11 cellular contexts compared by ENCODE assay signal in the genomic region with DNA sequence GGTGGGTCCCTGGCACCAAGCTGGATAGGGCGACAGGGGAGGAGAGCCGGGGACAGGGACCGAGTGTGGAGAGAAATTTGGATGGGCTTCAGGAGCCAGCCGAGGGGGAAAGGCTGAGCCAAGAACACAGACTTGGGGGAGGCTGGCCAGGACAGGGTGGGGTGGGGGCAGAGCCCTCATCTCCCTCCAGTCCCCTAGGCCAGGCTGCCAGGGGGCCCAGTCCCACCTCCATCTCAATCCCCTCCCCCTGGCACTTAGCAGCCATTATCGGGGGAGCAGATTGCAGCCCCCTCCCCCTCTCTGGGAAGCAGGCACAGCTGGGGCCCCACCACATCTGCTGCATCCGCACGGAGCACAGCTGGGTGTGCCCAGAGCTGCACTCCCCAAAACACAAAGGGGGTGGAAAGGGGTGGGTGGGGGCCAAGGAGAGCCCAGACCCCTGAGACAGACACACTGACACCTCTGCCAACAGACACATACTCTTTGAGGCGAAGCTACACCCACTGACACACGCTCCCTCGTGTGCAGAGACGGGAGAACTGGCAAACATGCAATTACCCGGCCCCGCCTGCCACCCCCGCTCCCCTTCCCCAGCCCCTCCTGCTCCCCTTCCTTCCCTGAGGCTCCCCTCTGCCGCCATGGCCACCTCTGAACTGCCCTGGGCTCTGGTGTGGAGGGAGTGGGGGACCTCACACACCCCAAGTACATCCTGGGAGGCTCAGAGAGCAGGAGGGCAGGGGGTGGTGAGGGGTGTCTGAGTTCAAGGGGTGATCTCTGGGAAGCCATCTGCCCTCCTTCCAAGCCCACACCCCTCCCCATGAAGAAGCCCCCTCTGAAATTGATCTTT. TPM values are rescaled to one million over a fixed set of nuclear protein-coding genes. Genes with fewer than 3 reads are reported as not detected.
DNase-seq lines count a peak whose midpoint lies in the region; ATAC-seq and TF ChIP-seq lines count a peak whose summit lies in the region.
"Had no signal": no experiment of that assay in that cellular context is flagged by ENCODE, and none has a peak within 500 bp of the region (broad histone marks: within the 10 kb centered on the region; RNA-seq: fewer than 3 reads in every experiment).

No MANE protein-coding gene starts in this region.

- peaks cover 38% of the 10 kb centered on the region for H3K27me3 ChIP-seq in IMR-90 (ENCODE audit: control insufficient read depth, insufficient read depth, low read length)
- H3K27me3 ChIP-seq in foreskin keratinocyte: peaks cover 47% of the 10 kb centered on the region

- CTCF ChIA-PET in IMR-90 (lab: Yijun Ruan, JAX): interaction anchor here (1.0 to 2.0 kb wide), 8 partner anchors 10 to 106 kb away, joined by 3 to 28 read pairs (median 6); partner anchors contain the start of gene GMPPA

- no peak overlapping the region for H4K8ac ChIP-seq in IMR-90 (ENCODE audit: low read depth in 2 of 2, low read length in 2 of 2)

- peaks cover 5% of the 10 kb centered on the region; the same call in 1 of the 2 replicates for H3K4me1 ChIP-seq in IMR-90 (ENCODE audit: control insufficient read depth, insufficient read depth, low read length)
- H3K4me1 ChIP-seq in foreskin keratinocyte: no peaks in the 10 kb centered on the region

- H3K56ac ChIP-seq in IMR-90 (ENCODE audit: extremely low read depth, insufficient read depth, low read length): no peak overlapping the region

- no TSS peak for BruUV-seq in IMR-90 (replicated peaks; lab: Mats Ljungman, UMichigan)

- H3K9me3 ChIP-seq in IMR-90 (ENCODE audit: control insufficient read depth, insufficient read depth, low read length): no peaks in the 10 kb centered on the region

- POLR2A ChIA-PET in IMR-90 (lab: Charles Lee; ENCODE audit: unreplicated experiment): interaction anchor here (0.6 to 0.8 kb wide), 2 partner anchors 9 to 11 kb away, joined by 3 to 4 read pairs; partner anchors contain the start of gene GMPPA

- DNase-seq in NCI-H524 (lab: John Stamatoyannopoulos, UW) (peak; percentile 43 to 67), NCI-H524 treated with DMSO at 0.1 percent for 48 hours (lab: John Stamatoyannopoulos, UW) (no peak), IMR-90 (no peak), foreskin keratinocyte (no peak), GF-D8 (lab: John Stamatoyannopoulos, UW) (no peak), NCI-H1436 treated with DMSO at 0.1 percent for 48 hours (lab: John Stamatoyannopoulos, UW) (no peak), globus pallidus (ENCODE audit: low spot score) (no peak)
- no peak for DNase-seq in stimulated activated naive CD8-positive, alpha-beta T cell treated with anti-CD3 and anti-CD28 coated beads, Interleukin-15, Interleukin-2, amounts not matched to agents 100 U/mL and 50 U/mL, for 24 hours

- no peak overlapping the region for H3K23ac ChIP-seq in IMR-90 (ENCODE audit: low read depth, low read length)

- no peak overlapping the region for H3K18ac ChIP-seq in IMR-90 (ENCODE audit: low read depth, low read length)

- TF ChIP-seq POLR2A in IMR-90 (IDR thresholded peaks at IDR 0.05; ENCODE audit: low read depth, low read length): no peak

- in situ Hi-C loops in IMR-90 (cut with MboI; ENCODE audit: low sequenced_read_pairs): no loop called here

- peak overlapping the region; percentile 85 for H2AK9ac ChIP-seq in IMR-90 (replicated peaks; ENCODE audit: low read depth, low read length, poor library complexity)

- WGBS in IMR-90 (ENCODE audit: extremely low coverage in 2 of 2, insufficient read length in 1 of 2), 2 experiments: 10% methylated on average over 2 of the region's 15 CpGs; no CpG with 5 or more reads in 1 of the 2 experiments

- H2AFZ ChIP-seq in IMR-90 (replicated peaks; ENCODE audit: low read length, poor library complexity): peak overlapping the region; percentile 75

- no peaks in the 10 kb centered on the region for H3K79me1 ChIP-seq in IMR-90 (ENCODE audit: low read depth in 1 of 2, low read length in 2 of 2)

- no peak overlapping the region for H2BK120ac ChIP-seq in IMR-90 (ENCODE audit: low read depth, low read length)

- ATAC-seq in IMR-90 (ENCODE audit: low read depth) (peak; percentile 37), foreskin keratinocyte (peak; percentile 21)
- ATAC-seq in stimulated activated naive CD8-positive, alpha-beta T cell treated with anti-CD3 and anti-CD28 coated beads, Interleukin-15, Interleukin-2, amounts not matched to agents 100 U/mL and 50 U/mL, for 24 hours: peak; percentile 5

- H2AK5ac ChIP-seq in IMR-90 (ENCODE audit: low read depth, low read length): no peak overlapping the region

- H2BK15ac ChIP-seq in IMR-90 (ENCODE audit: low read depth, low read length): no peak overlapping the region

- H3K9ac ChIP-seq in IMR-90 (ENCODE audit: low read depth, low read length): no peak overlapping the region

- no peak overlapping the region for H2BK20ac ChIP-seq in IMR-90 (ENCODE audit: low read depth, low read length)

- no peaks in the 10 kb centered on the region for H3K9me1 ChIP-seq in IMR-90 (ENCODE audit: insufficient read depth, low read length)

- H4K20me1 ChIP-seq in IMR-90 (ENCODE audit: insufficient read depth, low read length): no peaks in the 10 kb centered on the region

- H3K36me3 ChIP-seq in IMR-90 (ENCODE audit: control insufficient read depth, insufficient read depth, low read length): peaks cover 30% of the 10 kb centered on the region

- dilution Hi-C loops in IMR-90 (cut with HindIII; ENCODE audit: low sequenced_read_pairs, unreplicated experiment): no loop called here

- intact Hi-C loops in IMR-90 (cut with micrococcal nuclease): loop anchor here (1.0 kb wide), 1 partner anchor 21 kb away; no protein-coding TSS in a partner anchor

- H3K4me2 ChIP-seq in IMR-90 (ENCODE audit: low read depth, low read length): no peak overlapping the region; the same call in 1 of the 2 replicates

- no peak overlapping the region for H4K5ac ChIP-seq in IMR-90 (ENCODE audit: low read depth, low read length)

- no peak overlapping the region for H3K27ac ChIP-seq in IMR-90 (ENCODE audit: insufficient read depth, low read length)
- no peak overlapping the region for H3K27ac ChIP-seq in foreskin keratinocyte

- TF ChIP-seq CTCF in IMR-90 (conservative IDR thresholded peaks at IDR 0.05; ENCODE audit: low read depth, low read length) (no peak), foreskin keratinocyte (conservative IDR thresholded peaks at IDR 0.05) (no peak)

- no peak for TF ChIP-seq RAD21 in IMR-90 (IDR thresholded peaks at IDR 0.05; ENCODE audit: low read length)

- H3K4me3 ChIP-seq in IMR-90 (ENCODE audit: insufficient read depth, low read depth, low read length): no peak overlapping the region

- H4K91ac ChIP-seq in IMR-90 (ENCODE audit: insufficient read depth, low read depth, low read length): no peak overlapping the region

- H2BK5ac ChIP-seq in IMR-90 (ENCODE audit: low read depth, low read length, poor library complexity, severe bottlenecking): no peak overlapping the region

- H3K4ac ChIP-seq in IMR-90 (ENCODE audit: low read depth, low read length): no peak overlapping the region

- no peak overlapping the region for H3K14ac ChIP-seq in IMR-90 (replicated peaks; ENCODE audit: low read depth, low read length)

TF ChIP-seq in IMR-90, 13 proteins besides CTCF, POLR2A, EP300 and RAD21 (continues in another document):
- TF ChIP-seq RFX5 (IDR thresholded peaks at IDR 0.05; ENCODE audit: low read depth, low read length): no peak
- TF ChIP-seq CHD1 (IDR thresholded peaks at IDR 0.05; ENCODE audit: low read depth, low read length): no peak
- TF ChIP-seq, protein P1, sequence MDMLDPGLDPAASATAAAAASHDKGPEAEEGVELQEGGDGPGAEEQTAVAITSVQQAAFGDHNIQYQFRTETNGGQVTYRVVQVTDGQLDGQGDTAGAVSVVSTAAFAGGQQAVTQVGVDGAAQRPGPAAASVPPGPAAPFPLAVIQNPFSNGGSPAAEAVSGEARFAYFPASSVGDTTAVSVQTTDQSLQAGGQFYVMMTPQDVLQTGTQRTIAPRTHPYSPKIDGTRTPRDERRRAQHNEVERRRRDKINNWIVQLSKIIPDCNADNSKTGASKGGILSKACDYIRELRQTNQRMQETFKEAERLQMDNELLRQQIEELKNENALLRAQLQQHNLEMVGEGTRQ (IDR thresholded peaks at IDR 0.05; ENCODE audit: low read depth, low read length): no peak
- TF ChIP-seq ELK1 (IDR thresholded peaks at IDR 0.05; ENCODE audit: borderline replicate concordance, low read depth, low read length): no peak
- no peak for TF ChIP-seq MAZ (IDR thresholded peaks at IDR 0.05; ENCODE audit: borderline replicate concordance, low read depth, low read length)
- no peak for TF ChIP-seq SMC3 (IDR thresholded peaks at IDR 0.05; ENCODE audit: low read depth, low read length)
- no peak for TF ChIP-seq MXI1 (IDR thresholded peaks at IDR 0.05; ENCODE audit: borderline replicate concordance, low read depth, low read length)

RNA-seq across cellular contexts. Expression of gene ASIC4, which starts 5.1 kb away (rescaled TPM):
- total RNA-seq in IMR-90 (2012; rRNA removed): not detected in 2 replicates
- polyA plus RNA-seq in IMR-90 (2012; rRNA removed): 0.10 TPM in 1 of 2 replicates, not detected in the other
- polyA plus RNA-seq in IMR-90 (2012; cell fraction: cytosol; rRNA removed): not detected in 2 replicates
- 0.16 and 0.33 TPM in 2 replicates for polyA plus RNA-seq in IMR-90 (2012; cell fraction: nucleus; rRNA removed; ENCODE audit: low replicate concordance)
- not detected in 2 replicates for total RNA-seq in foreskin keratinocyte
- polyA plus RNA-seq in foreskin keratinocyte: not detected in 2 replicates
- total RNA-seq: epithelial cell of proximal tubule, skeletal muscle tissue had no signal
- polyA plus RNA-seq: AG04450 had no signal

RNA-seq across cellular contexts. Expression of gene GMPPA, which starts 10.5 kb away (rescaled TPM):
- total RNA-seq in IMR-90 (2012; rRNA removed): 93.0 and 103 TPM in 2 replicates
- polyA plus RNA-seq in IMR-90 (2012; rRNA removed): 124 and 134 TPM in 2 replicates
- 73.7 and 110 TPM in 2 replicates for polyA plus RNA-seq in IMR-90 (2012; cell fraction: cytosol; rRNA removed)
- 322 and 367 TPM in 2 replicates for polyA plus RNA-seq in IMR-90 (2012; cell fraction: nucleus; rRNA removed; ENCODE audit: low replicate concordance)
- 55.4 and 62.6 TPM in 2 replicates for total RNA-seq in foreskin keratinocyte
- polyA plus RNA-seq in foreskin keratinocyte: 64.7 and 74.8 TPM in 2 replicates

RNA-seq across cellular contexts. Expression of gene CHPF, which starts 34.5 kb away (rescaled TPM):
- total RNA-seq in IMR-90 (2012; rRNA removed) (24.0 and 27.2 TPM in 2 replicates), foreskin keratinocyte (93.1 and 105 TPM in 2 replicates)
- polyA plus RNA-seq in IMR-90 (2012; rRNA removed) (115 and 147 TPM in 2 replicates), foreskin keratinocyte (117 and 130 TPM in 2 replicates)
- polyA plus RNA-seq in IMR-90 (2012; cell fraction: cytosol; rRNA removed): 108 and 204 TPM in 2 replicates
- 37.3 and 118 TPM in 2 replicates for polyA plus RNA-seq in IMR-90 (2012; cell fraction: nucleus; rRNA removed; ENCODE audit: low replicate concordance)

RNA-seq across cellular contexts. Expression of gene TMEM198, which starts 34.7 kb away (rescaled TPM):
- total RNA-seq in IMR-90 (2012; rRNA removed): under 0.01 and 0.18 TPM in 2 replicates
- polyA plus RNA-seq in IMR-90 (2012; rRNA removed): 2.2 and 3.0 TPM in 2 replicates
- 0.81 and 1.3 TPM in 2 replicates for polyA plus RNA-seq in IMR-90 (2012; cell fraction: cytosol; rRNA removed)
- polyA plus RNA-seq in IMR-90 (2012; cell fraction: nucleus; rRNA removed; ENCODE audit: low replicate concordance): 20.2 and 40.5 TPM in 2 replicates
- 1.0 and 1.2 TPM in 2 replicates for total RNA-seq in foreskin keratinocyte
- polyA plus RNA-seq in foreskin keratinocyte: 1.2 and 1.3 TPM in 2 replicates

Comparison
In these comparisons a context has a peak if more than half of its experiments do, and no peak if none do; other contexts are left out.
1. DNase-seq: peak in NCI-H524 (2 of 2); none in NCI-H524 treated with DMSO at 0.1 percent for 48 hours (single experiment), IMR-90 (single experiment), foreskin keratinocyte (0 of 2), stimulated activated naive CD8-positive, alpha-beta T cell treated with anti-CD3 and anti-CD28 coated beads, Interleukin-15, Interleukin-2, amounts not matched to agents 100 U/mL and 50 U/mL, for 24 hours (single experiment), GF-D8 (single experiment), NCI-H1436 treated with DMSO at 0.1 percent for 48 hours (single experiment) and globus pallidus (single experiment).
2. Peak in every context shown above with its lines, with median percentiles within 50 percentile points of each other: ATAC-seq.